ENCODE assay signal across 1 cellular context in genomic region chr6:89818977-89819335, GRCh38.
TF ChIP-seq lines count a peak whose summit lies in the region.

No MANE protein-coding gene starts in this region.

TF ChIP-seq in HEK293, 187 proteins besides CTCF, POLR2A, EP300 and RAD21 (continued from another document):
- TF ChIP-seq ZNF518A (tag by site-specific recombination; conservative IDR thresholded peaks at IDR 0.05; ENCODE audit: low read depth): no peak
- TF ChIP-seq ZNF629 (tag by site-specific recombination; IDR thresholded peaks at IDR 0.05): no peak
- no peak for TF ChIP-seq ZFP3 (tag by site-specific recombination; IDR thresholded peaks at IDR 0.05; ENCODE audit: low read depth)
- 0 out of 2 replicates have a peak, but pooled peaks have one; percentile 13 for TF ChIP-seq ZNF366 (tag by site-specific recombination; conservative IDR thresholded peaks at IDR 0.05)
- no peak for TF ChIP-seq ZNF202 (tag by site-specific recombination; IDR thresholded peaks at IDR 0.05; ENCODE audit: borderline replicate concordance)
- no peak for TF ChIP-seq PATZ1 (tag by site-specific recombination; IDR thresholded peaks at IDR 0.05)
- peak; percentile 100 for TF ChIP-seq ZBTB48 (tag by site-specific recombination; IDR thresholded peaks at IDR 0.05)
